ENCODE assay signal across 8 cellular contexts in the genomic region with DNA sequence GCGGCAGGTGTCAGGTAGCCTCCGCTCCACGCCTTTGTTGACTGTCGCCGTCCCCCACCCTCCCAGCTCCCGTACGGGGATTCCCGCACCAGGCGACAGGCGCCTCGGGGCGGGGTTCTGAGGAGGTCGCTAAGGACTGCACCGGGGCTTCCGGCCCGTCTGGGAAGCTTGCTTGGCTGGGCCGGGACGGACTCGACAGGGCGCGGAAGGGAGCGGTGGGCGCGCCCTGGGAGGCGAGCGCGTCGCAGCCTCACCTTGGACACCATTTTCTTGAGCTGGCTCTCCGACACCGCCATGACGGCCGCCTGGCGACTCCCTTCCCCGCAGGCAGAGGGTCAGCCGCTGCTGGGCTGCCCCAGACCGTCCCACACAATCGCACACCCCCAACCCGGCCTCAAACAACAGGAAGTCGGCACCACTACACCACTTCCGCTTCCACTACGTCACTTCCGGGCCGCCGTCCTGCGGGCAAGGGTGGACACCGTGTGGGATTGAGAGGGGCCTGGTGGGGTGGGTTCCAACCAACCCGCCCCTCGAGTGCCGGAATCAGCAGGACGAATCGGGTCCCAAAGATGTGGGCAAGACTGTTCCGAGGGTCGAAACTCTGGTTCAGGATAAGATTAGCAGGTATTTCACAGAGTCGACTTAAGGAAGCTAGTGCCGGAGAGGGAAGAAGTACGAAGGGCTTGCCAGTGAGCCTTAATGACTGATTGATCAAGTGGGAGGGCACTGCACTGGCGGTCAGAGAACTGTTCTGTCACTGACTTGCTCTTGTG. TPM values are rescaled to one million over a fixed set of nuclear protein-coding genes. Genes with fewer than 3 reads are reported as not detected.
A peak's percentile ranks its signal among the peaks of the same experiment; 100 is the strongest.
DNase-seq lines count a peak whose midpoint lies in the region; ATAC-seq and TF ChIP-seq lines count a peak whose summit lies in the region.

A gene with protein sequence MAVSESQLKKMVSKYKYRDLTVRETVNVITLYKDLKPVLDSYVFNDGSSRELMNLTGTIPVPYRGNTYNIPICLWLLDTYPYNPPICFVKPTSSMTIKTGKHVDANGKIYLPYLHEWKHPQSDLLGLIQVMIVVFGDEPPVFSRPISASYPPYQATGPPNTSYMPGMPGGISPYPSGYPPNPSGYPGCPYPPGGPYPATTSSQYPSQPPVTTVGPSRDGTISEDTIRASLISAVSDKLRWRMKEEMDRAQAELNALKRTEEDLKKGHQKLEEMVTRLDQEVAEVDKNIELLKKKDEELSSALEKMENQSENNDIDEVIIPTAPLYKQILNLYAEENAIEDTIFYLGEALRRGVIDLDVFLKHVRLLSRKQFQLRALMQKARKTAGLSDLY (minus strand): TSS at position 422 of the 776 bp plus-strand sequence. CDS start 126 bp downstream, at position 296.

- H3K27me3 Mint-ChIP-seq in activated B cell treated with CpG ODN at 0.5 μM for 24 hours: no peaks in the 10 kb centered on the region

- TF ChIP-seq CTCF in AG09319 (IDR thresholded peaks at IDR 0.05; ENCODE audit: low read depth, low read length) (no peak), activated B cell treated with CpG ODN at 0.5 μM for 24 hours (IDR thresholded peaks at IDR 0.05) (no peak), cardiac fibroblast (IDR thresholded peaks at IDR 0.05; ENCODE audit: low read depth, low read length) (no peak), smooth muscle cell (IDR thresholded peaks at IDR 0.05; ENCODE audit: borderline replicate concordance, insufficient read depth, poor library complexity, severe bottlenecking) (no peak)

- peak within 1 kb of the TSS; percentile 88 to 91 for H3K4me3 ChIP-seq in cardiac fibroblast (replicated peaks in 1 of 2; ENCODE audit: low read depth in 2 of 2, low read length in 2 of 2)
- H3K4me3 ChIP-seq in smooth muscle cell: peak within 1 kb of the TSS; percentile 75

- CTCF ChIA-PET in activated B cell treated with CpG ODN at 0.5 μM for 24 hours (lab: Charles Lee): interaction anchor here (0.9 to 1.6 kb wide), 4 partner anchors 14 to 201 kb away, joined by 3 to 5 read pairs (median 4); no protein-coding TSS in a partner anchor

- peaks cover 17% of the 10 kb centered on the region for H4K20me1 ChIP-seq in smooth muscle cell (ENCODE audit: low read depth)

- peak within 1 kb of the TSS; percentile 94 for H3K9ac ChIP-seq in smooth muscle cell (ENCODE audit: low read depth)

- H3K4me2 ChIP-seq in smooth muscle cell: peak within 1 kb of the TSS; percentile 91

- POLR2A ChIA-PET in activated B cell treated with CpG ODN at 0.5 μM for 24 hours (lab: Charles Lee): interaction anchor here (0.7 to 2.2 kb wide), 25 partner anchors 9 to 1789 kb away, joined by 3 to 53 read pairs (median 5); a partner anchor contains a TSS

- peak within 1 kb of the TSS; percentile 83 for H2AFZ ChIP-seq in smooth muscle cell (ENCODE audit: low read depth)

- H3K27ac Mint-ChIP-seq in activated B cell treated with CpG ODN at 0.5 μM for 24 hours: peak within 1 kb of the TSS; percentile 100

- no peaks in the 10 kb centered on the region for H3K27me3 ChIP-seq in smooth muscle cell (ENCODE audit: low read depth)

- intact Hi-C loops in activated B cell treated with CpG ODN at 0.5 μM for 24 hours (cut with micrococcal nuclease): loop anchor here (1.0 to 10.0 kb wide), 11 partner anchors 39 to 1250 kb away; a partner anchor contains a TSS

- H3K36me3 Mint-ChIP-seq in activated B cell treated with CpG ODN at 0.5 μM for 24 hours (ENCODE audit: low read depth): peaks cover 35% of the 10 kb centered on the region

- no peaks in the 10 kb centered on the region for H3K9me3 ChIP-seq in smooth muscle cell (replicated peaks; ENCODE audit: low read depth)

- peaks cover 11% of the 10 kb centered on the region for H3K4me1 ChIP-seq in smooth muscle cell (ENCODE audit: low read depth)

- peak within 1 kb of the TSS; percentile 100 for H3K4me3 Mint-ChIP-seq in activated B cell treated with CpG ODN at 0.5 μM for 24 hours

- peaks cover 2% of the 10 kb centered on the region for H3F3A ChIP-seq in smooth muscle cell (ENCODE audit: low read depth)

- peak; percentile 72 for DNase-seq in AG09319 (ENCODE audit: extremely low read depth, low read depth)
- DNase-seq in NCI-H345 (lab: John Stamatoyannopoulos, UW): peak; percentile 91
- DNase-seq in activated B cell treated with CpG ODN at 0.5 μM for 24 hours: peak; percentile 95
- peak; percentile 94 to 95 for DNase-seq in cardiac fibroblast (ENCODE audit: low read depth in 2 of 2)
- peak; percentile 95 for DNase-seq in iPS-NIHi7 (ENCODE audit: extremely low spot score)
- peak; percentile 77 for DNase-seq in smooth muscle cell (lab: John Stamatoyannopoulos, UW; ENCODE audit: unreplicated experiment)

- ATAC-seq in GM19025 (IDR thresholded peaks at IDR 0.05; ENCODE audit: low read depth, unreplicated experiment) (peak; percentile 97), HG03280 (IDR thresholded peaks at IDR 0.05; ENCODE audit: unreplicated experiment) (peak; percentile 94), activated B cell treated with CpG ODN at 0.5 μM for 24 hours (ENCODE audit: low read depth) (peak; percentile 84)

- no peaks in the 10 kb centered on the region for H3K9me3 Mint-ChIP-seq in activated B cell treated with CpG ODN at 0.5 μM for 24 hours

- no peaks in the 10 kb centered on the region for H3K36me3 ChIP-seq in smooth muscle cell (ENCODE audit: low read depth)

- H3K27ac ChIP-seq in smooth muscle cell (ENCODE audit: low read depth): peak within 1 kb of the TSS; percentile 86

- 1% methylated on average over 43 of the region's 57 CpGs for WGBS in smooth muscle cell (ENCODE audit: low lambda C conversion rate)

- peaks cover 44% of the 10 kb centered on the region for H3K4me1 Mint-ChIP-seq in activated B cell treated with CpG ODN at 0.5 μM for 24 hours

- peaks cover 55% of the 10 kb centered on the region for H3K79me2 ChIP-seq in smooth muscle cell (ENCODE audit: low read depth)

RNA-seq across cellular contexts. Expression of the gene that starts here (rescaled TPM):
- total RNA-seq in activated B cell treated with CpG ODN at 0.5 μM for 24 hours (45.3 and 47.2 TPM in 2 replicates), smooth muscle cell (121 and 137 TPM in 2 replicates)
- polyA plus RNA-seq in smooth muscle cell: 113 and 114 TPM in 2 replicates

Comparison
In these comparisons a context has a peak if more than half of its experiments do, and no peak if none do; other contexts are left out.
1. Peak in every context shown above with its lines: DNase-seq, ATAC-seq, H3K4me3 ChIP-seq and H3K27ac ChIP-seq.